In the genomic region with DNA sequence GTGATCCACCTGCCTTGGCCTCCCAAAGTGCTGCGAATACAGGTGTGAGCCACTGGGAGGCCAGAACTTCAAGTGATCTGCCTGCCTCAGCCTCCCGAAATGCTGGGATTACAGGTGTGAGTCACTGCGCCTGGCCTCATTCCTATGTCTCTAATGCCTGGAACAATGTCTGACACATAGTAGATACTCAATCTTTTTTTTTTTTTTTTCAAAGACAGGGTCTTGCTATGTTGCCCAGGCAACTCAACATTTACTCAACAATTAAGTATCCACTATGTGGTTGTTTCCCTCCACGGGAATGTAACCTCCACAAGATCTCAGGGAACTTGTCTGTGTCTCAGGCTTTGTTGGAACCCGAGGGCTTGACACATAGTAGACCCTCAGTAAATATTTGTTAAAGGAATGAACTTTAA, we compare ENCODE assay signal across 10 cellular contexts. TPM values are rescaled to one million over a fixed set of nuclear protein-coding genes. Genes with fewer than 3 reads are reported as not detected.
DNase-seq lines count a peak whose midpoint lies in the region; ATAC-seq, FAIRE-seq and TF ChIP-seq lines count a peak whose summit lies in the region.
"Had no signal": no experiment of that assay in that cellular context is flagged by ENCODE, and none has a peak within 500 bp of the region (broad histone marks: within the 10 kb centered on the region; RNA-seq: fewer than 3 reads in every experiment).

No MANE protein-coding gene starts in this region.

- TF ChIP-seq EP300 in A549 (IDR thresholded peaks at IDR 0.05): no peak

- no peaks in the 10 kb centered on the region for H3K36me3 ChIP-seq in spleen

- H3K4me1 Mint-ChIP-seq in HFFc6 (ENCODE audit: low read depth): peaks cover 41% of the 10 kb centered on the region

- peak; percentile 35 to 42; a peak in 5 of 6 replicates for ATAC-seq in A549

- no peak for TF ChIP-seq RAD21 in A549 (conservative IDR thresholded peaks at IDR 0.05 in 1 of 2, IDR thresholded peaks at IDR 0.05 in 1 of 2)

- DNase-seq in A549 (ENCODE audit: low read depth in 1 of 2, low spot score in 1 of 2) (peak in 1 of 2 experiments; percentile 79), HFFc6 (peak; percentile 83), astrocyte of the cerebellum (ENCODE audit: low read depth) (peak; percentile 51), hepatic stellate cell (ENCODE audit: low spot score) (peak; percentile 24), NCI-H526 (lab: John Stamatoyannopoulos, UW) (no peak), spleen (no peak), activated T-cell treated with anti-CD3 and anti-CD28 coated beads for 4 hours (no peak), SKM-1 treated with dmso at 0.1 percent for 144 hours (lab: John Stamatoyannopoulos, UW; ENCODE audit: unreplicated experiment) (no peak)

- H3K27ac ChIP-seq in A549: peak overlapping the region; percentile 15 to 44; a peak in 4 of 6 replicates
- no peak overlapping the region for H3K27ac ChIP-seq in spleen
- H3K27ac ChIP-seq: skin epidermis had no signal

- in situ Hi-C loops in astrocyte of the cerebellum (cut with HindIII; ENCODE audit: low sequenced_read_pairs): no loop called here

- peaks cover 5% of the 10 kb centered on the region; the same call in 1 of the 2 replicates for H3K36me3 Mint-ChIP-seq in HFFc6 (ENCODE audit: low read depth)

- no peaks in the 10 kb centered on the region; the same call in 1 of the 2 replicates for H3K9me3 Mint-ChIP-seq in HFFc6

- H3K4me3 ChIP-seq in A549 (no peak overlapping the region), astrocyte of the cerebellum (ENCODE audit: low read depth, low read length) (no peak overlapping the region), spleen (no peak overlapping the region)
- H3K4me3 ChIP-seq: skin epidermis had no signal

- peaks cover 7% of the 10 kb centered on the region for H3K27me3 Mint-ChIP-seq in HFFc6 (ENCODE audit: insufficient read depth)

- no peak overlapping the region for H3K4me3 Mint-ChIP-seq in HFFc6

- POLR2A ChIA-PET in A549 (lab: Yijun Ruan, JAX): no interaction called here

- no peak for FAIRE-seq in A549 (lab: Jason Lieb, UNC)
- FAIRE-seq: TTC549 had no signal

- intact Hi-C loops in spleen (cut with DNase I; ENCODE audit: low total_unique reads): loop anchor here (10.0 kb wide), 1 partner anchor 185 kb away; no protein-coding TSS in a partner anchor

- CTCF ChIA-PET in A549 (lab: Yijun Ruan, JAX): interaction anchor here (1.0 to 5.0 kb wide), 2 partner anchors 65 to 85 kb away, joined by 3 to 50 read pairs; a partner anchor contains a TSS

- WGBS in A549 (ENCODE audit: missing lambda C conversion rate): 46% methylated on average over 5 of the region's 5 CpGs
- 85 to 93% (median 88%) methylated on average over 5 of the region's 5 CpGs for WGBS in spleen, 5 donors

- no peak for TF ChIP-seq CTCF in A549 (IDR thresholded peaks at IDR 0.05)
- TF ChIP-seq CTCF in HFFc6 (IDR thresholded peaks at IDR 0.05): peak; percentile 49
- no peak for TF ChIP-seq CTCF in astrocyte of the cerebellum (IDR thresholded peaks at IDR 0.05; ENCODE audit: low read depth, low read length, missing control alignments)
- TF ChIP-seq CTCF in spleen (IDR thresholded peaks at IDR 0.05 in 8 of 11, conservative IDR thresholded peaks at IDR 0.05 in 3 of 11): no peak

- peak overlapping the region; percentile 82 for H3K27ac Mint-ChIP-seq in HFFc6

- no peaks in the 10 kb centered on the region for H3K27me3 ChIP-seq in spleen (replicated peaks in 1 of 7)

- H3K4me1 ChIP-seq in A549 (peaks cover 25% of the 10 kb centered on the region), spleen (peaks cover 7 to 41% (median 24%) of the 10 kb centered on the region in 6 donors)

- H3K9me3 ChIP-seq in A549 (no peaks in the 10 kb centered on the region; the same call in 2 of the 3 replicates), spleen (peaks cover 0 to 5% (median 0%) of the 10 kb centered on the region in 8 donors)

- TF ChIP-seq POLR2A in A549 (IDR thresholded peaks at IDR 0.05; ENCODE audit: low read length) (no peak), spleen (IDR thresholded peaks at IDR 0.05) (no peak)

- peak overlapping the region; percentile 16; the same call in 1 of the 3 replicates for H3K4me2 ChIP-seq in A549

TF ChIP-seq in A549, 52 proteins besides CTCF, POLR2A, EP300 and RAD21:
- TF ChIP-seq FOSL2 (IDR thresholded peaks at IDR 0.05) (no peak), FOSL2 (CRISPR knock-in tag; IDR thresholded peaks at IDR 0.05) (peak; percentile 70), NFE2L2 (conservative IDR thresholded peaks at IDR 0.05; ENCODE audit: low read length) (no peak)

RNA-seq across cellular contexts. Expression of a gene that starts 3.1 kb away (rescaled TPM):
- polyA plus RNA-seq in A549 (2011; rRNA removed) (13.2 and 18.2 TPM in 2 replicates), A549 (2017; fragmentation: RNase III; extraction: RNeasy Plus Mini Kit Qiagen cat#74134 plus additional on column Dnase treatment) (10.2 to 10.6 TPM (median 10.2 TPM) in 3 replicates), spleen (1 to 10 TPM; 2.9 to 5.0 (median 3.7) TPM)
- polyA plus RNA-seq in A549 (2012; cell fraction: cytosol; rRNA removed): 19.7 and 26.1 TPM in 2 replicates
- polyA plus RNA-seq in A549 (2012; cell fraction: nucleus; rRNA removed): 96.3 and 97.9 TPM in 2 replicates
- 30.9 and 31.1 TPM in 2 replicates for polyA minus RNA-seq in A549 (2011; rRNA and poly(A)+ RNA removed)
- total RNA-seq in HFFc6 (2021; fragmentation: NEBNext Ultra II Directional; extraction: Animal tissue kit (Norgen Biotek cat#: 25700)): 10 to 100 TPM in 5 of 6 experiments, 1 to 10 TPM in 1; 9.7 to 13.8 (median 12.6) TPM
- 1 to 10 TPM; 3.5 to 8.9 (median 6.4) TPM for total RNA-seq in spleen

RNA-seq across cellular contexts. Expression of a gene that starts 40.0 kb away (rescaled TPM):
- polyA plus RNA-seq in A549 (2011; rRNA removed) (0.17 and 0.47 TPM in 2 replicates), A549 (2017; fragmentation: RNase III; extraction: RNeasy Plus Mini Kit Qiagen cat#74134 plus additional on column Dnase treatment) (0.17 to 0.28 TPM (median 0.26 TPM) in 3 replicates), spleen (1 to 10 TPM in 1 of 3 donors, under 1 TPM in 2; 0.35 to 1.1 (median 0.51) TPM)
- 0.21 and 0.24 TPM in 2 replicates for polyA plus RNA-seq in A549 (2012; cell fraction: cytosol; rRNA removed)
- 0.22 and 0.33 TPM in 2 replicates for polyA plus RNA-seq in A549 (2012; cell fraction: nucleus; rRNA removed)
- polyA minus RNA-seq in A549 (2011; rRNA and poly(A)+ RNA removed): 0.05 and 0.12 TPM in 2 replicates
- under 1 TPM in 5 of 6 experiments, not detected in 1; 0.14 to 0.40 (median 0.23) TPM for total RNA-seq in HFFc6 (2021; fragmentation: NEBNext Ultra II Directional; extraction: Animal tissue kit (Norgen Biotek cat#: 25700))
- total RNA-seq in spleen: 1 to 10 TPM in 4 of 7 donors, under 1 TPM in 2, not detected in 1; 0.17 to 2.5 (median 1.5) TPM

Comparison
In these comparisons a context has a peak if more than half of its experiments do, and no peak if none do; other contexts are left out.
1. DNase-seq: peak in HFFc6 (single experiment), astrocyte of the cerebellum (single experiment) and hepatic stellate cell (single experiment); none in NCI-H526 (0 of 2), spleen (single experiment), activated T-cell treated with anti-CD3 and anti-CD28 coated beads for 4 hours (single experiment) and SKM-1 treated with dmso at 0.1 percent for 144 hours (single experiment).
2. H3K27ac ChIP-seq: peak in A549 (2 of 2); none in spleen (0 of 8).